ENCODE assay signal across 2 cellular contexts in genomic region chr9:89383721-89384300, GRCh38.
TF ChIP-seq lines count a peak whose summit lies in the region.

No MANE protein-coding gene starts in this region.

TF ChIP-seq in IMR-90, 13 proteins besides CTCF, POLR2A, EP300 and RAD21:
- TF ChIP-seq SMC3 (IDR thresholded peaks at IDR 0.05; ENCODE audit: low read depth, low read length) (no peak), MXI1 (IDR thresholded peaks at IDR 0.05; ENCODE audit: borderline replicate concordance, low read depth, low read length) (no peak), NFE2L2 (IDR thresholded peaks at IDR 0.05; ENCODE audit: low read depth, low read length) (no peak), MAZ (IDR thresholded peaks at IDR 0.05; ENCODE audit: borderline replicate concordance, low read depth, low read length) (no peak), BHLHE40 (IDR thresholded peaks at IDR 0.05; ENCODE audit: low read depth, low read length) (no peak), RCOR1 (IDR thresholded peaks at IDR 0.05; ENCODE audit: insufficient replicate concordance, low read length) (no peak), CHD1 (IDR thresholded peaks at IDR 0.05; ENCODE audit: low read depth, low read length) (no peak), CEBPB (IDR thresholded peaks at IDR 0.05; ENCODE audit: low read depth, low read length) (no peak), RFX5 (IDR thresholded peaks at IDR 0.05; ENCODE audit: low read depth, low read length) (no peak), FOS (IDR thresholded peaks at IDR 0.05; ENCODE audit: low read depth, low read length) (no peak), MAFK (IDR thresholded peaks at IDR 0.05; ENCODE audit: low read depth, low read length) (no peak)
- TF ChIP-seq, protein P1, sequence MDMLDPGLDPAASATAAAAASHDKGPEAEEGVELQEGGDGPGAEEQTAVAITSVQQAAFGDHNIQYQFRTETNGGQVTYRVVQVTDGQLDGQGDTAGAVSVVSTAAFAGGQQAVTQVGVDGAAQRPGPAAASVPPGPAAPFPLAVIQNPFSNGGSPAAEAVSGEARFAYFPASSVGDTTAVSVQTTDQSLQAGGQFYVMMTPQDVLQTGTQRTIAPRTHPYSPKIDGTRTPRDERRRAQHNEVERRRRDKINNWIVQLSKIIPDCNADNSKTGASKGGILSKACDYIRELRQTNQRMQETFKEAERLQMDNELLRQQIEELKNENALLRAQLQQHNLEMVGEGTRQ (IDR thresholded peaks at IDR 0.05; ENCODE audit: low read depth, low read length), result no peak
- TF ChIP-seq, protein P2, sequence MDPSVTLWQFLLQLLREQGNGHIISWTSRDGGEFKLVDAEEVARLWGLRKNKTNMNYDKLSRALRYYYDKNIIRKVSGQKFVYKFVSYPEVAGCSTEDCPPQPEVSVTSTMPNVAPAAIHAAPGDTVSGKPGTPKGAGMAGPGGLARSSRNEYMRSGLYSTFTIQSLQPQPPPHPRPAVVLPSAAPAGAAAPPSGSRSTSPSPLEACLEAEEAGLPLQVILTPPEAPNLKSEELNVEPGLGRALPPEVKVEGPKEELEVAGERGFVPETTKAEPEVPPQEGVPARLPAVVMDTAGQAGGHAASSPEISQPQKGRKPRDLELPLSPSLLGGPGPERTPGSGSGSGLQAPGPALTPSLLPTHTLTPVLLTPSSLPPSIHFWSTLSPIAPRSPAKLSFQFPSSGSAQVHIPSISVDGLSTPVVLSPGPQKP (IDR thresholded peaks at IDR 0.05; ENCODE audit: borderline replicate concordance, low read depth, low read length), result no peak

TF ChIP-seq in GM12878, 131 proteins besides CTCF, POLR2A, EP300 and RAD21:
- TF ChIP-seq EZH2 (IDR thresholded peaks at IDR 0.05; ENCODE audit: borderline replicate concordance, control insufficient read depth, low read depth, low read length) (no peak), RELA (IDR thresholded peaks at IDR 0.05; ENCODE audit: borderline replicate concordance, partially characterized antibody) (no peak), MXI1 (IDR thresholded peaks at IDR 0.05; ENCODE audit: low read depth, low read length) (no peak), IKZF1 (conservative IDR thresholded peaks at IDR 0.05) (no peak)
- TF ChIP-seq, protein P3, sequence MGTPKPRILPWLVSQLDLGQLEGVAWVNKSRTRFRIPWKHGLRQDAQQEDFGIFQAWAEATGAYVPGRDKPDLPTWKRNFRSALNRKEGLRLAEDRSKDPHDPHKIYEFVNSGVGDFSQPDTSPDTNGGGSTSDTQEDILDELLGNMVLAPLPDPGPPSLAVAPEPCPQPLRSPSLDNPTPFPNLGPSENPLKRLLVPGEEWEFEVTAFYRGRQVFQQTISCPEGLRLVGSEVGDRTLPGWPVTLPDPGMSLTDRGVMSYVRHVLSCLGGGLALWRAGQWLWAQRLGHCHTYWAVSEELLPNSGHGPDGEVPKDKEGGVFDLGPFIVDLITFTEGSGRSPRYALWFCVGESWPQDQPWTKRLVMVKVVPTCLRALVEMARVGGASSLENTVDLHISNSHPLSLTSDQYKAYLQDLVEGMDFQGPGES (IDR thresholded peaks at IDR 0.05), result no peak
